8 cellular contexts compared by ENCODE assay signal in the genomic region with DNA sequence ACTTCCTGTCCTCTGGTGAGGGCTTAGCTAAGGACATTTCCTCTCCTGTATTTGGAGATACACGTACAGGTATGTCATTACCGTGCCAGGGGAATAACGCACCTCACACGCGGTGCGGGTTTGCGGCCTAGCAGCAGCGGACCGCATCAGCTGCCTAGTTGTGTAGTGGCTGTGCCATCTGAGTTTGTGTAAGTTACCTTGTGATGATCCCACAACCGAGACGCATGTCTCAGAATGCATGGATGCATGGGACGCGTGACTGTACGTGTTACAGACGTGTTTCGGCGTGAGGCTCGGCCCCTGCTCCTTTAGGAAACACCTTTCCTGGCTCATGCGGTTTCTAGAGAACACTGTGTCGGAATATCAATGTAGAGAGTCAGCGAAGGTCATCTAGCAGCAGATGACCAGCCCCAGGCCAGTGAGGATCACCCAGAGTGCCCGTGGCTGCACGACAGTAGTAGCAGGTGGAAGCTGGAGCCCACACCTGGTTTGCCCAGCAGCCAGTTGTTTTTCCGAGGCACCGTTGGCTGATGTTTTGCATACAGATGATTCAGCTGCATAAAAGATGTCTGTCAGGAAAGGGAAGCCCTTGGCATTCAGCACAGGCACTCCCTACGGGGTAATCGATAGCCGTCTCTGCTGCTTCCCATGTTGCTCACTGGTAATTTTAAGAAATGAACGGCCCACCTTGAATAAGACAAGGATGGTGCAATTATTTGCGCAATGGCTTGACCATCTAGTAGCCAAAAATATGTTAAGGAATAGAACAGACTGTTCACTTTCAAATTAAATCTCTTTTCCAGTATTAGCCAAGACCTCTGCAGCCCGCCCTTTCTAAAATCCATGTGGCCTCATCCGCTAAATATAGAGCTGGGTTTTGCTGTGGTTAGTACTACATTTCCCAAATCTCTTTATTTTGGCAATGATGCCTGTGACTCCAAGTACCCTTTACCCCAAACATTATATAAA. TPM values are rescaled to one million over a fixed set of nuclear protein-coding genes. Genes with fewer than 3 reads are reported as not detected.
DNase-seq lines count a peak whose midpoint lies in the region; ATAC-seq lines count a peak whose summit lies in the region.

No MANE protein-coding gene starts in this region.

- H3K27ac ChIP-seq in KOPT-K1 (ENCODE audit: low read depth, low read length, poor library complexity, severe bottlenecking): peak overlapping the region; percentile 72
- peak overlapping the region; percentile 87 for H3K27ac ChIP-seq in right cardiac atrium (ENCODE audit: low read length)
- H3K27ac ChIP-seq in skin epidermis: peak overlapping the region in 18 of 21 experiments; percentile 21 to 85 (median 80)

- peaks cover 8% of the 10 kb centered on the region for H3K4me1 ChIP-seq in right cardiac atrium (ENCODE audit: control insufficient read depth, insufficient read depth, low read length)

- 53% methylated on average over 32 of the region's 32 CpGs for WGBS in right cardiac atrium

- no peaks in the 10 kb centered on the region for H3K9me3 ChIP-seq in KOPT-K1 (ENCODE audit: insufficient read depth, low read length, poor library complexity, severe bottlenecking)
- H3K9me3 ChIP-seq in right cardiac atrium (ENCODE audit: control insufficient read depth, low read length): no peaks in the 10 kb centered on the region

- peak; percentile 2 to 23 for ATAC-seq in right cardiac atrium
- ATAC-seq in GM18858 (IDR thresholded peaks at IDR 0.05; ENCODE audit: unreplicated experiment): no peak
- ATAC-seq in GM19455 (IDR thresholded peaks at IDR 0.05; ENCODE audit: unreplicated experiment): no peak

- H3K4me3 ChIP-seq in right cardiac atrium (ENCODE audit: low read length): peak overlapping the region; percentile 95
- H3K4me3 ChIP-seq in skin epidermis: peak overlapping the region; percentile 70 to 95 (median 80)

- H3K36me3 ChIP-seq in KOPT-K1 (ENCODE audit: insufficient read depth, low read length): no peaks in the 10 kb centered on the region

- intact Hi-C loops in right cardiac atrium (cut with DNase I): loop anchor here in 1 of 4 donors (5.0 kb wide), 1 partner anchor 115 kb away; a partner anchor contains a TSS

- DNase-seq in NCI-H748 (lab: John Stamatoyannopoulos, UW; ENCODE audit: unreplicated experiment) (peak; percentile 51), NCI-H748 treated with DMSO at 0.1 percent for 48 hours (lab: John Stamatoyannopoulos, UW) (no peak), right cardiac atrium (peak in 2 of 3 donors; percentile 54 to 56)
- DNase-seq in activated naive CD4-positive, alpha-beta T cell treated with anti-CD3 and anti-CD28 coated beads, Interleukin-2, amount 50 U/mL, for 16 hours: peak; percentile 23

- H3K27me3 ChIP-seq in right cardiac atrium (ENCODE audit: control insufficient read depth, insufficient read depth): no peaks in the 10 kb centered on the region

RNA-seq across cellular contexts. Expression of a gene that starts 1.0 kb away (rescaled TPM):
- 10 to 100 TPM; 16.6 to 26.7 (median 21.7) TPM for total RNA-seq in right cardiac atrium
- polyA plus RNA-seq in right cardiac atrium: 19.7 TPM

Comparison
In these comparisons a context has a peak if more than half of its experiments do, and no peak if none do; other contexts are left out.
1. ATAC-seq: peak in right cardiac atrium (2 of 2); none in GM18858 (single experiment) and GM19455 (single experiment).
2. Peak in every context shown above with its lines, with median percentiles within 50 percentile points of each other: H3K27ac ChIP-seq.